Comparison of ENCODE assay signal across 1 cellular context in genomic region chr22:41752011-41752975, GRCh38.
A peak's percentile ranks its signal among the peaks of the same experiment; 100 is the strongest.
TF ChIP-seq lines count a peak whose summit lies in the region.

No MANE protein-coding gene starts in this region.

TF ChIP-seq in GM12878, 131 proteins besides CTCF, POLR2A, EP300 and RAD21 (continued from another document):
- TF ChIP-seq PKNOX1 (IDR thresholded peaks at IDR 0.05) = peak; percentile 31; the same call in 1 of the 2 replicates
- TF ChIP-seq RUNX3 (IDR thresholded peaks at IDR 0.05; ENCODE audit: low read length) = peak; percentile 51; the same call in 1 of the 2 replicates
- no peak for TF ChIP-seq NFYA (IDR thresholded peaks at IDR 0.05; ENCODE audit: borderline replicate concordance, low read depth, low read length)
- TF ChIP-seq CBX3 (IDR thresholded peaks at IDR 0.05; ENCODE audit: borderline replicate concordance, low read depth) = no peak
- no peak for TF ChIP-seq STAT3 (IDR thresholded peaks at IDR 0.05; ENCODE audit: low read depth, low read length)
- no peak for TF ChIP-seq SREBF1 (IDR thresholded peaks at IDR 0.05; ENCODE audit: low read length)
- TF ChIP-seq BRCA1 (IDR thresholded peaks at IDR 0.05; ENCODE audit: low read depth, low read length) = no peak
- no peak for TF ChIP-seq JUND (IDR thresholded peaks at IDR 0.05; ENCODE audit: low read depth, low read length)
- TF ChIP-seq ZNF687 (IDR thresholded peaks at IDR 0.05) = no peak
- no peak for TF ChIP-seq IRF4 (IDR thresholded peaks at IDR 0.05; ENCODE audit: low read depth, low read length)
- TF ChIP-seq ASH2L (IDR thresholded peaks at IDR 0.05; ENCODE audit: borderline replicate concordance, low read depth) = no peak
- no peak for TF ChIP-seq SREBF2 (IDR thresholded peaks at IDR 0.05; ENCODE audit: low read length)
- peak; percentile 51; the same call in 1 of the 2 replicates for TF ChIP-seq NFIC (IDR thresholded peaks at IDR 0.05; ENCODE audit: low read depth, low read length)
- no peak for TF ChIP-seq IRF3 (IDR thresholded peaks at IDR 0.05)
- no peak for TF ChIP-seq ETV6 (conservative IDR thresholded peaks at IDR 0.05 in 1 of 2, IDR thresholded peaks at IDR 0.05 in 1 of 2; ENCODE audit: borderline replicate concordance in 1 of 2, low read depth in 1 of 2)
- TF ChIP-seq NBN (IDR thresholded peaks at IDR 0.05) = no peak
- peak; percentile 29; the same call in 1 of the 2 replicates for TF ChIP-seq EED (IDR thresholded peaks at IDR 0.05; ENCODE audit: low read depth)
TF ChIP-seq in GM12878: peak in this region for 5.
